ENCODE assay signal across 27 cellular contexts in the genomic region with DNA sequence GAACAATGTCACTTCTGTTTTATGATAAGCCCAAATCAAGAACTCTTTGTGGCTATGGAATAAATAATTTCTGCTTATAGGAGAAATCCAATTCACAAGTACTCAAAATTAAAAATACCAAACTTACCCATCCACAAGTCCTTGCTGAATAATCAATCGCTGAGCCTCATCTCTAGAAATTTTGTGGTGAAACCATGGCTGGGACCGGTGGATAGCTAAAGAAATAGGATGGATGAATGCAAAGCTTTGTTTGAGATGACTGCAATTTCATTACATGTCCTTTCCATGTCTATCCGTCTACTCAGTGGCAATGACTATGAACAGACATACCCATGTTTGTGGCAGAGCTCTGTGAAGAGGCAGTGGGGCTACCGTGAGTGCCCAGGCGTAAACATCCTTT.
"Had no signal": no experiment of that assay in that cellular context is flagged by ENCODE, and none has a peak within 500 bp of the region (broad histone marks: within the 10 kb centered on the region; RNA-seq: fewer than 3 reads in every experiment).

No MANE protein-coding gene starts in this region.

- DNase-seq: dermis blood vessel endothelial cell; effector memory CD8-positive, alpha-beta T cell; gastrocnemius medialis; heart left ventricle; kidney; left lung; mesendoderm; midbrain; naive thymus-derived CD4-positive, alpha-beta T cell; stimulated activated CD4-positive, alpha-beta T cell treated with anti-CD3 and anti-CD28 coated beads, Interleukin-12 subunit alpha, Interleukin-12 subunit beta, amount 100 ng/mL, for 4 hours; stimulated activated CD4-positive, alpha-beta T cell treated with anti-CD3 and anti-CD28 coated beads, Interleukin-1b, Interleukin-23, amount 100 ng/mL, for 48 hours; stimulated activated CD4-positive, alpha-beta T cell treated with anti-CD3 and anti-CD28 coated beads, Interleukin-4, amount 100 ng/mL, for 24 hours; stimulated activated naive CD4-positive, alpha-beta T cell treated with Interleukin-2 at 50 U/mL for 16 hours; stomach; upper lobe of right lung; uterus had no signal

- H3K27me3 ChIP-seq: gastrocnemius medialis, heart left ventricle, hepatocyte, left lung, neural progenitor cell, right atrium auricular region, stomach, tibial nerve, upper lobe of right lung, uterus had no signal

- H3K4me3 ChIP-seq: coronary artery, gastrocnemius medialis, heart left ventricle, hepatocyte, left lung, neural progenitor cell, prostate gland, right atrium auricular region, smooth muscle cell, stomach, thoracic aorta, tibial nerve, upper lobe of right lung, uterus had no signal

- ATAC-seq: effector memory CD8-positive, alpha-beta T cell; gastrocnemius medialis; heart left ventricle; left lung; naive thymus-derived CD4-positive, alpha-beta T cell; sciatic nerve; stimulated activated effector memory CD8-positive, alpha-beta T cell treated with anti-CD3 and anti-CD28 coated beads, Interleukin-12 subunit alpha, Interleukin-12 subunit beta, amount 100 ng/mL, for 72 hours; upper lobe of right lung had no signal

- H3K27ac ChIP-seq: coronary artery, gastrocnemius medialis, heart left ventricle, hepatocyte, left lung, neural progenitor cell, parathyroid adenoma, prostate gland, right atrium auricular region, stomach, thoracic aorta, upper lobe of right lung, uterus had no signal
